Comparison of ENCODE assay signal across 1 cellular context in the genomic region with DNA sequence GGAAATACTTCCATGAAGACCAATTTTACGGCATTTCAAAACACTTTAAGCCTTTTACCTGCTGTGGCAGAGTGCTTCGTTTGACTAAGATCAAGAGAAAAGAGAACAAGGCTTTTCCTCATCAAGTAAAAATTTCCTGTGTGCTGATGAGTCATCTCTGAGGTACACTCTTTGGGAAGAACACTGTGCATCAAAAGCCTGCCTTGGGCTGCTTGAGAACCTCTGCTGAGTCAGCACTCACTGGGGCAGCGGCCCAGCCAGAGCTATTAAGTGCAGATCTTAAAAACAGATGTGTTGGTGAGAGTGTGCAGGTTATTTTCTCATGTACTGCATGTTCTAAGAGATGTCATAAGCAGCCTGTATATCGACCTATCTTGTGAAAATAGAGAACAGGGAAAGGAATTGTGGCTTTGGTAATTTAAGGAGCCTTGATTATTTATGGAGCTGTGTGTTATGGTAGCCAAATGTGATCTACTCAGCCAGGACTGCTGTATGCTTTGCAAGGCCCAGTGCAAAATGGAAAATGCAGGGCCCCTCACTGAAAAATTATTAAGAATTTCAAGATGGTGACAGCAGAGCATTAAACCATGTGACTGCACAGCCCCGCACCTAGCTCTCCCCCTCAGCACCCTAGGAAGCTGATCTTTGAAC.
TF ChIP-seq lines count a peak whose summit lies in the region.

No MANE protein-coding gene starts in this region.

TF ChIP-seq in SK-N-SH, 30 proteins besides CTCF, POLR2A, EP300 and RAD21 (continued from another document):
- TF ChIP-seq, protein P1, sequence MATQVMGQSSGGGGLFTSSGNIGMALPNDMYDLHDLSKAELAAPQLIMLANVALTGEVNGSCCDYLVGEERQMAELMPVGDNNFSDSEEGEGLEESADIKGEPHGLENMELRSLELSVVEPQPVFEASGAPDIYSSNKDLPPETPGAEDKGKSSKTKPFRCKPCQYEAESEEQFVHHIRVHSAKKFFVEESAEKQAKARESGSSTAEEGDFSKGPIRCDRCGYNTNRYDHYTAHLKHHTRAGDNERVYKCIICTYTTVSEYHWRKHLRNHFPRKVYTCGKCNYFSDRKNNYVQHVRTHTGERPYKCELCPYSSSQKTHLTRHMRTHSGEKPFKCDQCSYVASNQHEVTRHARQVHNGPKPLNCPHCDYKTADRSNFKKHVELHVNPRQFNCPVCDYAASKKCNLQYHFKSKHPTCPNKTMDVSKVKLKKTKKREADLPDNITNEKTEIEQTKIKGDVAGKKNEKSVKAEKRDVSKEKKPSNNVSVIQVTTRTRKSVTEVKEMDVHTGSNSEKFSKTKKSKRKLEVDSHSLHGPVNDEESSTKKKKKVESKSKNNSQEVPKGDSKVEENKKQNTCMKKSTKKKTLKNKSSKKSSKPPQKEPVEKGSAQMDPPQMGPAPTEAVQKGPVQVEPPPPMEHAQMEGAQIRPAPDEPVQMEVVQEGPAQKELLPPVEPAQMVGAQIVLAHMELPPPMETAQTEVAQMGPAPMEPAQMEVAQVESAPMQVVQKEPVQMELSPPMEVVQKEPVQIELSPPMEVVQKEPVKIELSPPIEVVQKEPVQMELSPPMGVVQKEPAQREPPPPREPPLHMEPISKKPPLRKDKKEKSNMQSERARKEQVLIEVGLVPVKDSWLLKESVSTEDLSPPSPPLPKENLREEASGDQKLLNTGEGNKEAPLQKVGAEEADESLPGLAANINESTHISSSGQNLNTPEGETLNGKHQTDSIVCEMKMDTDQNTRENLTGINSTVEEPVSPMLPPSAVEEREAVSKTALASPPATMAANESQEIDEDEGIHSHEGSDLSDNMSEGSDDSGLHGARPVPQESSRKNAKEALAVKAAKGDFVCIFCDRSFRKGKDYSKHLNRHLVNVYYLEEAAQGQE (IDR thresholded peaks at IDR 0.05; ENCODE audit: low read depth, low read length): no peak
- TF ChIP-seq, protein P2, sequence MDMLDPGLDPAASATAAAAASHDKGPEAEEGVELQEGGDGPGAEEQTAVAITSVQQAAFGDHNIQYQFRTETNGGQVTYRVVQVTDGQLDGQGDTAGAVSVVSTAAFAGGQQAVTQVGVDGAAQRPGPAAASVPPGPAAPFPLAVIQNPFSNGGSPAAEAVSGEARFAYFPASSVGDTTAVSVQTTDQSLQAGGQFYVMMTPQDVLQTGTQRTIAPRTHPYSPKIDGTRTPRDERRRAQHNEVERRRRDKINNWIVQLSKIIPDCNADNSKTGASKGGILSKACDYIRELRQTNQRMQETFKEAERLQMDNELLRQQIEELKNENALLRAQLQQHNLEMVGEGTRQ (IDR thresholded peaks at IDR 0.05; ENCODE audit: borderline replicate concordance, low read depth, low read length): no peak
- TF ChIP-seq POLR2AphosphoS5 (IDR thresholded peaks at IDR 0.05; ENCODE audit: low read depth, low read length) (peak; percentile 81), MEF2A (IDR thresholded peaks at IDR 0.05; ENCODE audit: borderline replicate concordance, low read depth) (peak; percentile 31; the same call in 1 of the 2 replicates), RFX5 (IDR thresholded peaks at IDR 0.05; ENCODE audit: low read length) (no peak), EZH2phosphoT487 (IDR thresholded peaks at IDR 0.05; ENCODE audit: borderline replicate concordance, low read depth) (no peak), FOSL2 (IDR thresholded peaks at IDR 0.05; ENCODE audit: borderline replicate concordance, low read depth) (peak; percentile 98), RXRA (IDR thresholded peaks at IDR 0.05; ENCODE audit: borderline replicate concordance, low read depth) (no peak; the same call in 1 of the 2 replicates), NFIC (IDR thresholded peaks at IDR 0.05; ENCODE audit: borderline replicate concordance) (peak; percentile 86), JUND (IDR thresholded peaks at IDR 0.05) (peak; percentile 98), GABPA (IDR thresholded peaks at IDR 0.05; ENCODE audit: low read depth) (no peak), TEAD4 (IDR thresholded peaks at IDR 0.05; ENCODE audit: borderline replicate concordance, insufficient read depth) (peak; percentile 97)
- TF ChIP-seq, protein P3, sequence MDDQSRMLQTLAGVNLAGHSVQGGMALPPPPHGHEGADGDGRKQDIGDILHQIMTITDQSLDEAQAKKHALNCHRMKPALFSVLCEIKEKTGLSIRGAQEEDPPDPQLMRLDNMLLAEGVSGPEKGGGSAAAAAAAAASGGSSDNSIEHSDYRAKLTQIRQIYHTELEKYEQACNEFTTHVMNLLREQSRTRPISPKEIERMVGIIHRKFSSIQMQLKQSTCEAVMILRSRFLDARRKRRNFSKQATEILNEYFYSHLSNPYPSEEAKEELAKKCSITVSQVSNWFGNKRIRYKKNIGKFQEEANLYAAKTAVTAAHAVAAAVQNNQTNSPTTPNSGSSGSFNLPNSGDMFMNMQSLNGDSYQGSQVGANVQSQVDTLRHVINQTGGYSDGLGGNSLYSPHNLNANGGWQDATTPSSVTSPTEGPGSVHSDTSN (IDR thresholded peaks at IDR 0.05): peak; percentile 92
- TF ChIP-seq, protein P4, sequence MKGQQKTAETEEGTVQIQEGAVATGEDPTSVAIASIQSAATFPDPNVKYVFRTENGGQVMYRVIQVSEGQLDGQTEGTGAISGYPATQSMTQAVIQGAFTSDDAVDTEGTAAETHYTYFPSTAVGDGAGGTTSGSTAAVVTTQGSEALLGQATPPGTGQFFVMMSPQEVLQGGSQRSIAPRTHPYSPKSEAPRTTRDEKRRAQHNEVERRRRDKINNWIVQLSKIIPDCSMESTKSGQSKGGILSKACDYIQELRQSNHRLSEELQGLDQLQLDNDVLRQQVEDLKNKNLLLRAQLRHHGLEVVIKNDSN (IDR thresholded peaks at IDR 0.05; ENCODE audit: borderline replicate concordance, low read depth): 0 out of 2 replicates have a peak, but pooled peaks have one; percentile 6
- TF ChIP-seq, protein P5, sequence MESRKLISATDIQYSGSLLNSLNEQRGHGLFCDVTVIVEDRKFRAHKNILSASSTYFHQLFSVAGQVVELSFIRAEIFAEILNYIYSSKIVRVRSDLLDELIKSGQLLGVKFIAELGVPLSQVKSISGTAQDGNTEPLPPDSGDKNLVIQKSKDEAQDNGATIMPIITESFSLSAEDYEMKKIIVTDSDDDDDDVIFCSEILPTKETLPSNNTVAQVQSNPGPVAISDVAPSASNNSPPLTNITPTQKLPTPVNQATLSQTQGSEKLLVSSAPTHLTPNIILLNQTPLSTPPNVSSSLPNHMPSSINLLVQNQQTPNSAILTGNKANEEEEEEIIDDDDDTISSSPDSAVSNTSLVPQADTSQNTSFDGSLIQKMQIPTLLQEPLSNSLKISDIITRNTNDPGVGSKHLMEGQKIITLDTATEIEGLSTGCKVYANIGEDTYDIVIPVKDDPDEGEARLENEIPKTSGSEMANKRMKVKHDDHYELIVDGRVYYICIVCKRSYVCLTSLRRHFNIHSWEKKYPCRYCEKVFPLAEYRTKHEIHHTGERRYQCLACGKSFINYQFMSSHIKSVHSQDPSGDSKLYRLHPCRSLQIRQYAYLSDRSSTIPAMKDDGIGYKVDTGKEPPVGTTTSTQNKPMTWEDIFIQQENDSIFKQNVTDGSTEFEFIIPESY (IDR thresholded peaks at IDR 0.05; ENCODE audit: borderline replicate concordance, low read depth): peak; percentile 69; the same call in 1 of the 2 replicates
- TF ChIP-seq, protein P6, sequence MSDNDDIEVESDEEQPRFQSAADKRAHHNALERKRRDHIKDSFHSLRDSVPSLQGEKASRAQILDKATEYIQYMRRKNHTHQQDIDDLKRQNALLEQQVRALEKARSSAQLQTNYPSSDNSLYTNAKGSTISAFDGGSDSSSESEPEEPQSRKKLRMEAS (IDR thresholded peaks at IDR 0.05; ENCODE audit: low read depth): peak; percentile 71
TF ChIP-seq in SK-N-SH: peak in this region for 15.
